ENCODE assay signal across 8 cellular contexts in the genomic region with DNA sequence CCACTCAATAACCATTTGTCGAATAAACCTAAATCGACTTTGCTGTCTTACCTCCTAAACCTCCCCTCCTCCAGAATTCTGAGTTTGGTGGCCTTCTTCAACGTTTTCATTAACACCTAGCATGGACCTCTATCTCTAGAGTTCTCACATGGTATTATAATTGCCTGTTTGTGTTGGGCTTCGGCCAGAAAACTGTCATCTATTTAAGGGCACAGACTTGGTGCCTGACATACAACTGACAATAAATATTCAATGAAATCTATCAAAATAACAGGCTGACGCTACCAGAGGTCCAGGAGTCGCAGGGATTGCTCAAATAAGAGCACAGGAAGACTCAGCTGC. TPM values are rescaled to one million over a fixed set of nuclear protein-coding genes. Genes with fewer than 3 reads are reported as not detected.
DNase-seq lines count a peak whose midpoint lies in the region; ATAC-seq, FAIRE-seq and TF ChIP-seq lines count a peak whose summit lies in the region.

No MANE protein-coding gene starts in this region.

- ATAC-seq in GM21723 (IDR thresholded peaks at IDR 0.05; ENCODE audit: unreplicated experiment) = peak; percentile 10
- peak in 2 of 4 donors; percentile 7 to 11 for ATAC-seq in pancreas
- ATAC-seq in HG03571 (IDR thresholded peaks at IDR 0.05; ENCODE audit: unreplicated experiment) = no peak

- intact Hi-C loops in pancreas (cut with DNase I) = loop anchor here in 1 of 3 donors (5.0 kb wide), 1 partner anchor 127 kb away; no protein-coding TSS in a partner anchor

- H3K4me1 ChIP-seq in NT2/D1 (ENCODE audit: insufficient read depth, insufficient read length) = no peaks in the 10 kb centered on the region
- no peaks in the 10 kb centered on the region for H3K4me1 ChIP-seq in esophagus (ENCODE audit: control insufficient read depth in 2 of 2, insufficient read depth in 2 of 2, low read length in 1 of 2)
- no peaks in the 10 kb centered on the region for H3K4me1 ChIP-seq in pancreas

- WGBS in esophagus, 2 donors = 12 to 16% methylated on average over 6 of the region's 6 CpGs
- 6 to 8% methylated on average over 6 of the region's 6 CpGs for WGBS in pancreas, 2 donors

- H3K36me3 ChIP-seq in NT2/D1 (ENCODE audit: insufficient read depth, insufficient read length, low read length) (no peaks in the 10 kb centered on the region), esophagus (ENCODE audit: control insufficient read depth in 2 of 2, insufficient read depth in 2 of 2, low read length in 1 of 2) (no peaks in the 10 kb centered on the region), pancreas (no peaks in the 10 kb centered on the region)

- H3K9me3 ChIP-seq in NT2/D1 (ENCODE audit: insufficient read depth, low read length) (no peaks in the 10 kb centered on the region), esophagus (ENCODE audit: control insufficient read depth in 2 of 2, insufficient read depth in 1 of 2, low read depth in 1 of 2, low read length in 1 of 2) (no peaks in the 10 kb centered on the region), pancreas (no peaks in the 10 kb centered on the region)

- H3K4me3 ChIP-seq in NT2/D1 (ENCODE audit: insufficient read length, low read depth) (peak overlapping the region; percentile 94), esophagus (ENCODE audit: low read depth in 1 of 2, low read length in 2 of 2) (peak overlapping the region; percentile 87 to 97), pancreas (peak overlapping the region; percentile 61 to 86 (median 76))

- no peaks in the 10 kb centered on the region for H3K27me3 ChIP-seq in NT2/D1 (ENCODE audit: insufficient read depth, insufficient read length)
- no peaks in the 10 kb centered on the region for H3K27me3 ChIP-seq in esophagus (ENCODE audit: control insufficient read depth in 1 of 2, insufficient read depth in 2 of 2, low read length in 2 of 2)
- no peaks in the 10 kb centered on the region for H3K27me3 ChIP-seq in pancreas

- peak overlapping the region; percentile 95 for H3K9ac ChIP-seq in NT2/D1 (ENCODE audit: insufficient read length, low read depth)

- H3K27ac ChIP-seq in esophagus (ENCODE audit: low read depth in 2 of 2, low read length in 1 of 2) (peak overlapping the region; percentile 77 to 95), pancreas (peak overlapping the region in 3 of 4 donors; percentile 18 to 79 (median 75))

- FAIRE-seq in pancreas (lab: Jason Lieb, UNC) = no peak

- DNase-seq in COR-L47 (lab: John Stamatoyannopoulos, UW) (peak; percentile 27), NT2/D1 (ENCODE audit: low read depth, low spot score) (no peak), pancreas (no peak), mesenteric fat pad (ENCODE audit: low spot score) (no peak), kidney tubule cell (ENCODE audit: low spot score) (no peak)

- no peak for TF ChIP-seq CTCF in pancreas (IDR thresholded peaks at IDR 0.05)

RNA-seq across cellular contexts. Expression of gene ALKBH8, which starts 0.7 kb away (rescaled TPM):
- polyA plus RNA-seq in esophagus (1 to 10 TPM; 2.4 to 3.5 TPM), pancreas (1 to 10 TPM; 2.4 to 2.9 TPM)
- total RNA-seq in pancreas (1 to 10 TPM; 2.2 to 3.9 (median 3.1) TPM), mesenteric fat pad (6.4 TPM)

RNA-seq across cellular contexts. Expression of gene ELMOD1, which starts 26.1 kb away (rescaled TPM):
- under 1 TPM in 1 of 2 donors, not detected in 1; 0.02 TPM for polyA plus RNA-seq in esophagus
- under 1 TPM in 1 of 6 donors, not detected in 5; 0.09 TPM for total RNA-seq in pancreas
- under 1 TPM in 1 of 2 donors, not detected in 1; 0.12 TPM for polyA plus RNA-seq in pancreas
- total RNA-seq in mesenteric fat pad = 0.16 TPM
